In the genomic region with DNA sequence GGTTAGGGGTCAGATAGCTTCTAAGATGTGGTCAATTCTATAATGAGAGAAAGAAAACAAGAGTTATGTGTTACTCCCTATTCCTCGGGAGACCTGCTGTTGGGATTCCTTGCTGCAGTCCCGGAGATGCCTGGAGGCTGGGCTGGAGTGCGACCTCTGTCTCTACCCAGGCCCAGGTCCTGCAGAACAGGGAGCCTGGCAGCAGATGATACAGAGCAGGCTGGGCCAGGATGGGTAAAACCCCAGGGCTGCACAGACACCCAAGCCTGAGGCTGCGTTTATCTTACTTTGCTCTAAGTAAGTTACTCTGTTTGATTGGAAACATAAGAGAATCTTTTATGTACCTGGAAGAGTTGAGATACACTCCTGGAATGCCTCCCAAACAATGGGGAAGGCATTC, we compare ENCODE assay signal across 23 cellular contexts.
"Had no signal": no experiment of that assay in that cellular context is flagged by ENCODE, and none has a peak within 500 bp of the region (broad histone marks: within the 10 kb centered on the region; RNA-seq: fewer than 3 reads in every experiment).

No MANE protein-coding gene starts in this region.

- DNase-seq: activated CD4-positive, alpha-beta T cell treated with anti-CD3 and anti-CD28 coated beads for 1 hour; activated CD4-positive, alpha-beta T cell treated with anti-CD3 and anti-CD28 coated beads, Interleukin-2, amount 50 U/mL, for 1 hour; activated CD8-positive, alpha-beta T cell treated with anti-CD3 and anti-CD28 coated beads, Interleukin-2, amount 10 ng/mL, durations not matched to agents 7 days and 5 days; activated naive CD4-positive, alpha-beta T cell treated with Interleukin-2 at 50 U/mL for 16 hours; activated naive CD8-positive, alpha-beta T cell treated with anti-CD3 and anti-CD28 coated beads for 36 hours; amniotic stem cell; heart left ventricle; lower lobe of right lung; naive B cell; stimulated activated CD4-positive, alpha-beta T cell treated with anti-CD3 and anti-CD28 coated beads, Interleukin-2, amount 100 ng/mL, for 48 hours; stimulated activated CD8-positive, alpha-beta memory T cell treated with anti-CD3 and anti-CD28 coated beads, Interleukin-4, amount 100 ng/mL, for 48 hours; stimulated activated naive CD4-positive, alpha-beta T cell treated with Interleukin-2 at 50 U/mL for 16 hours; SW 1271; T-helper 17 cell; WERI-Rb-1 had no signal

- H3K9me3 Mint-ChIP-seq: activated naive CD8-positive, alpha-beta T cell treated with anti-CD3 and anti-CD28 coated beads for 36 hours; activated T-helper 17 cell treated with anti-CD3 and anti-CD28 coated beads, Interleukin-2, amount 50 U/mL, for 72 hours; neural crest cell had no signal

- H3K27ac ChIP-seq: coronary artery, epithelial cell of prostate, heart left ventricle, lower lobe of right lung, upper lobe of left lung, WERI-Rb-1 had no signal

- H3K27me3 ChIP-seq: heart left ventricle, upper lobe of left lung had no signal

- H3K4me3 Mint-ChIP-seq: activated CD8-positive, alpha-beta T cell treated with anti-CD3 and anti-CD28 coated beads, Interleukin-2, amount 10 ng/mL, durations not matched to agents 7 days and 5 days; activated naive CD8-positive, alpha-beta T cell treated with anti-CD3 and anti-CD28 coated beads for 36 hours; activated T-helper 17 cell treated with anti-CD3 and anti-CD28 coated beads, Interleukin-2, amount 50 U/mL, for 72 hours; naive B cell; neural crest cell; T-helper 17 cell had no signal

- ATAC-seq: activated CD8-positive, alpha-beta T cell treated with anti-CD3 and anti-CD28 coated beads, Interleukin-2, amount 10 ng/mL, durations not matched to agents 7 days and 5 days; activated T-helper 17 cell treated with anti-CD3 and anti-CD28 coated beads, Interleukin-2, amount 50 U/mL, for 72 hours; T-helper 17 cell had no signal

- FAIRE-seq: bronchial epithelial cell, keratinocyte had no signal

- H3K4me2 ChIP-seq: smooth muscle cell had no signal

- H3K9me3 ChIP-seq: heart left ventricle, lower lobe of right lung, upper lobe of left lung had no signal

- H3K27me3 Mint-ChIP-seq: activated naive CD8-positive, alpha-beta T cell treated with anti-CD3 and anti-CD28 coated beads for 36 hours; activated T-helper 17 cell treated with anti-CD3 and anti-CD28 coated beads, Interleukin-2, amount 50 U/mL, for 72 hours; naive B cell; T-helper 17 cell had no signal

- H3K4me3 ChIP-seq: coronary artery, heart left ventricle, lower lobe of right lung, smooth muscle cell, upper lobe of left lung had no signal

- H3K27ac Mint-ChIP-seq: activated CD8-positive, alpha-beta T cell treated with anti-CD3 and anti-CD28 coated beads, Interleukin-2, amount 10 ng/mL, durations not matched to agents 7 days and 5 days; activated naive CD8-positive, alpha-beta T cell treated with anti-CD3 and anti-CD28 coated beads for 36 hours; activated T-helper 17 cell treated with anti-CD3 and anti-CD28 coated beads, Interleukin-2, amount 50 U/mL, for 72 hours; T-helper 17 cell had no signal
